Comparison of ENCODE assay signal across 1 cellular context in the genomic region with DNA sequence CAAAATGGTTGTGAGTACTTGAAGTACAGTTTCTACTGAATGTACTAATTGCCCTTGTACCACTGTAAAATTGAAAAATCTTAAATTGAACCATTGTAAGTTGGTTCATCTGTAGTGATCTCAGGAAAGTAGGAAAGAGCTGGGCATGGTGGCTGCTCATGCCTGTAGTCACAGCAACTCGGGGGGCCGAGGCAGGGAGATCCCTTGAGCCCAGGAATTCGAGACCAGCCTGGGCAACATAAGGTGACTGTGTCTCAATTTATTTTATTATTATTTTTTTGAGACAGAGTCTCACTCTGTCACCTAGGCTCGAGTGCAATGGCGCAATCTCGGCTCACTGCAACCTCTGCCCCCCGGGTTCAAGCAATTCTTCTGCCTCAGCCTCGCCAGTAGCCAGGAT. TPM values are rescaled to one million over a fixed set of nuclear protein-coding genes. Genes with fewer than 3 reads are reported as not detected.
"Had no signal": no experiment of that assay in that cellular context is flagged by ENCODE, and none has a peak within 500 bp of the region (broad histone marks: within the 10 kb centered on the region; RNA-seq: fewer than 3 reads in every experiment).

No MANE protein-coding gene starts in this region.

RNA-seq across cellular contexts. Expression of gene SALL4, which starts 14.5 kb away (rescaled TPM):
- total RNA-seq: LHCN-M2 had no signal
